18 cellular contexts compared by ENCODE assay signal in the genomic region with DNA sequence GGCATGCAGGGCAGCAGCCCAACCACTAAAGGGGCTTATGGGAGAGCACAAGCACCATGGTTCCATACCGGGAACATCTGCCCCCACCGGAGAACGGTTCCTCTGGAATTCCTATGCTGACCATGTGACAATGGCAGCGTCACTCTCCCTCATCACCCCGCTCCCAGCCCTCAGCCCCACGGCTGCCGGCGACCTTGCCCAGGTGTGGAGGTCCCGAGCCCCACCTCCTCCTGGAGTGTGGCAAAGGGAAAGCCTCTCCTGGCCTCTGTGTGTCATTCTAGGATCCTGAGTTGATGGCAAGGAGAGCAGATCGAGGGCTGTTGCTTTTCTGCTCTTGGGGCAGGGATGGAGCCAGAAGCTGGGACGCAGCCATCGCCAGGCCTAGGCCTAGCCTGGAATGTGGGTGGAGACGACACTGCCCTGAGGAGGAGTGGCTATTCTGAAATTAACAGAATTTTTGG. TPM values are rescaled to one million over a fixed set of nuclear protein-coding genes. Genes with fewer than 3 reads are reported as not detected.
DNase-seq lines count a peak whose midpoint lies in the region; ATAC-seq and TF ChIP-seq lines count a peak whose summit lies in the region.
"Had no signal": no experiment of that assay in that cellular context is flagged by ENCODE, and none has a peak within 500 bp of the region (broad histone marks: within the 10 kb centered on the region; RNA-seq: fewer than 3 reads in every experiment).

No MANE protein-coding gene starts in this region.

- H3K9ac ChIP-seq in endodermal cell (ENCODE audit: extremely low read depth, low read length, poor library complexity, severe bottlenecking): no peak overlapping the region

- no peak for ATAC-seq in activated T-helper 17 cell treated with anti-CD3 and anti-CD28 coated beads, Interleukin-2, amount 50 U/mL, for 72 hours (replicated peaks)
- ATAC-seq: GM12878, K562 had no signal

- no peaks in the 10 kb centered on the region for H3K79me2 ChIP-seq in osteoblast (ENCODE audit: insufficient read depth, low read length)

- no peaks in the 10 kb centered on the region for H3K36me3 Mint-ChIP-seq in endodermal cell (ENCODE audit: low read depth)
- no peaks in the 10 kb centered on the region for H3K36me3 Mint-ChIP-seq in activated T-helper 17 cell treated with anti-CD3 and anti-CD28 coated beads, Interleukin-2, amount 50 U/mL, for 72 hours (ENCODE audit: low read depth)

- H3K4me1 ChIP-seq in endodermal cell (ENCODE audit: control insufficient read depth, insufficient read depth, low read length) (no peaks in the 10 kb centered on the region), osteoblast (ENCODE audit: insufficient read depth, low read length) (no peaks in the 10 kb centered on the region)

- H3K27me3 ChIP-seq in endodermal cell (ENCODE audit: control insufficient read depth, insufficient read depth, low read length, poor library complexity, severe bottlenecking) (no peaks in the 10 kb centered on the region), osteoblast (ENCODE audit: insufficient read depth, low read length) (peaks cover 9% of the 10 kb centered on the region)

- H2AFZ ChIP-seq in osteoblast (ENCODE audit: low read length): no peak overlapping the region

- no peaks in the 10 kb centered on the region for H3K9me3 Mint-ChIP-seq in endodermal cell
- no peaks in the 10 kb centered on the region for H3K9me3 Mint-ChIP-seq in activated T-helper 17 cell treated with anti-CD3 and anti-CD28 coated beads, Interleukin-2, amount 50 U/mL, for 72 hours
- H3K9me3 Mint-ChIP-seq: CD4-positive, alpha-beta memory T cell had no signal

- H3K4me3 ChIP-seq in endodermal cell (ENCODE audit: low read length) (no peak overlapping the region), osteoblast (ENCODE audit: insufficient read depth, low read length) (no peak overlapping the region)
- H3K4me3 ChIP-seq: GM12878, K562 had no signal

- H3K4me3 Mint-ChIP-seq in endodermal cell: no peak overlapping the region
- no peak overlapping the region for H3K4me3 Mint-ChIP-seq in activated T-helper 17 cell treated with anti-CD3 and anti-CD28 coated beads, Interleukin-2, amount 50 U/mL, for 72 hours
- H3K4me3 Mint-ChIP-seq: CD4-positive, alpha-beta memory T cell had no signal

- H3K9me3 ChIP-seq in endodermal cell (ENCODE audit: control insufficient read depth, low read length) (no peaks in the 10 kb centered on the region), osteoblast (ENCODE audit: low read depth, low read length) (no peaks in the 10 kb centered on the region)

- 92 to 93% methylated on average over 11 to 13 of the region's 13 CpGs for WGBS in endodermal cell (ENCODE audit: insufficient coverage in 1 of 2, insufficient read length in 1 of 2), 2 experiments

- H3K27me3 Mint-ChIP-seq in endodermal cell (ENCODE audit: insufficient read depth): no peaks in the 10 kb centered on the region
- H3K27me3 Mint-ChIP-seq in activated T-helper 17 cell treated with anti-CD3 and anti-CD28 coated beads, Interleukin-2, amount 50 U/mL, for 72 hours: no peaks in the 10 kb centered on the region
- H3K27me3 Mint-ChIP-seq: CD4-positive, alpha-beta memory T cell had no signal

- no peaks in the 10 kb centered on the region for H3K4me1 Mint-ChIP-seq in endodermal cell
- H3K4me1 Mint-ChIP-seq in activated T-helper 17 cell treated with anti-CD3 and anti-CD28 coated beads, Interleukin-2, amount 50 U/mL, for 72 hours: no peaks in the 10 kb centered on the region
- H3K4me1 Mint-ChIP-seq: CD4-positive, alpha-beta memory T cell had no signal

- H4K20me1 ChIP-seq in osteoblast (ENCODE audit: insufficient read depth, low read length): no peaks in the 10 kb centered on the region

- H3K27ac ChIP-seq in endodermal cell (ENCODE audit: low read depth, low read length) (no peak overlapping the region), osteoblast (ENCODE audit: low read depth, low read length) (no peak overlapping the region)
- H3K27ac ChIP-seq: C4-2B, HL-60 had no signal

- DNase-seq in AG08396 (ENCODE audit: low spot score) (peak; percentile 54), GM03348 (ENCODE audit: low spot score) (peak; percentile 45), endodermal cell (peak; percentile 50), osteoblast (ENCODE audit: insufficient read length, low spot score, missing footprints) (peak; percentile 87), 8988T (no peak), HT-29 (ENCODE audit: low spot score) (no peak)
- DNase-seq: AML-193; CD4-positive, alpha-beta memory T cell; DMS153; DMS79; GF-D8; HCEC 1CT; IMR-90 had no signal

- H3K4me2 ChIP-seq in osteoblast (ENCODE audit: insufficient read depth, low read length): no peak overlapping the region

- TF ChIP-seq CTCF in endodermal cell (conservative IDR thresholded peaks at IDR 0.05) (no peak), osteoblast (IDR thresholded peaks at IDR 0.05; ENCODE audit: extremely low read depth, low read depth, low read length) (no peak)

- no peak overlapping the region for H3K27ac Mint-ChIP-seq in endodermal cell
- no peak overlapping the region for H3K27ac Mint-ChIP-seq in activated T-helper 17 cell treated with anti-CD3 and anti-CD28 coated beads, Interleukin-2, amount 50 U/mL, for 72 hours

- no peaks in the 10 kb centered on the region for H3K36me3 ChIP-seq in endodermal cell (ENCODE audit: control insufficient read depth, insufficient read depth, low read length)
- H3K36me3 ChIP-seq in osteoblast (ENCODE audit: insufficient read depth, low read length): no peaks in the 10 kb centered on the region

RNA-seq across cellular contexts. Expression of a gene that starts 17.8 kb away (rescaled TPM):
- total RNA-seq in endodermal cell: 100 to 1,000 TPM; 273 to 289 TPM
- polyA plus RNA-seq in endodermal cell (2013, experiment 1 of 2): 236 TPM
- 216 TPM for polyA plus RNA-seq in endodermal cell (2013, experiment 2 of 2)
- 64.2 and 81.1 TPM in 2 replicates for total RNA-seq in osteoblast
- total RNA-seq in HT-29 (2014; rRNA removed; shearing (Covaris generic)): 213 and 226 TPM in 2 replicates
- total RNA-seq in activated T-helper 17 cell treated with anti-CD3 and anti-CD28 coated beads, Interleukin-2, amount 50 U/mL, for 72 hours: 100 to 1,000 TPM; 205 to 314 TPM

RNA-seq across cellular contexts. Expression of a gene that starts 34.4 kb away (rescaled TPM):
- total RNA-seq in endodermal cell (10 to 100 TPM; 75.8 to 94.7 TPM), osteoblast (42.3 and 44.5 TPM in 2 replicates)
- 81.0 TPM for polyA plus RNA-seq in endodermal cell (2013, experiment 1 of 2)
- 77.4 TPM for polyA plus RNA-seq in endodermal cell (2013, experiment 2 of 2)
- total RNA-seq in HT-29 (2014; rRNA removed; shearing (Covaris generic)): 160 and 162 TPM in 2 replicates
- 10 to 100 TPM; 36.7 to 50.6 TPM for total RNA-seq in activated T-helper 17 cell treated with anti-CD3 and anti-CD28 coated beads, Interleukin-2, amount 50 U/mL, for 72 hours

RNA-seq across cellular contexts. Expression of a gene that starts 49.5 kb away (rescaled TPM):
- 1 to 10 TPM in 1 of 2 donors, under 1 TPM in 1; 0.35 to 1.3 TPM for total RNA-seq in endodermal cell
- 0.53 TPM for polyA plus RNA-seq in endodermal cell (2013, experiment 1 of 2)
- 0.83 TPM for polyA plus RNA-seq in endodermal cell (2013, experiment 2 of 2)
- 0.72 and 0.88 TPM in 2 replicates for total RNA-seq in osteoblast
- total RNA-seq in HT-29 (2014; rRNA removed; shearing (Covaris generic)): 0.99 and 3.1 TPM in 2 replicates
- total RNA-seq in activated T-helper 17 cell treated with anti-CD3 and anti-CD28 coated beads, Interleukin-2, amount 50 U/mL, for 72 hours: 1 to 10 TPM; 2.4 to 2.7 TPM
- polyA plus RNA-seq: CD4-positive, alpha-beta memory T cell had no signal

RNA-seq across cellular contexts. Expression of a gene that starts 54.8 kb away (rescaled TPM):
- 1 to 10 TPM; 3.3 to 3.5 TPM for total RNA-seq in endodermal cell
- polyA plus RNA-seq in endodermal cell (2013, experiment 1 of 2): 12.2 TPM
- polyA plus RNA-seq in endodermal cell (2013, experiment 2 of 2): 11.0 TPM
- total RNA-seq in osteoblast: 0.88 and 1.4 TPM in 2 replicates
- total RNA-seq in HT-29 (2014; rRNA removed; shearing (Covaris generic)): under 0.01 and 2.5 TPM in 2 replicates
- total RNA-seq in activated T-helper 17 cell treated with anti-CD3 and anti-CD28 coated beads, Interleukin-2, amount 50 U/mL, for 72 hours: 1 to 10 TPM; 4.7 to 5.2 TPM

Comparison
In these comparisons a context has a peak if more than half of its experiments do, and no peak if none do; other contexts are left out.
1. DNase-seq: peak in AG08396 (single experiment), GM03348 (single experiment), endodermal cell (single experiment) and osteoblast (single experiment); none in 8988T (single experiment) and HT-29 (single experiment).